1 cellular context compared by ENCODE assay signal in the genomic region with DNA sequence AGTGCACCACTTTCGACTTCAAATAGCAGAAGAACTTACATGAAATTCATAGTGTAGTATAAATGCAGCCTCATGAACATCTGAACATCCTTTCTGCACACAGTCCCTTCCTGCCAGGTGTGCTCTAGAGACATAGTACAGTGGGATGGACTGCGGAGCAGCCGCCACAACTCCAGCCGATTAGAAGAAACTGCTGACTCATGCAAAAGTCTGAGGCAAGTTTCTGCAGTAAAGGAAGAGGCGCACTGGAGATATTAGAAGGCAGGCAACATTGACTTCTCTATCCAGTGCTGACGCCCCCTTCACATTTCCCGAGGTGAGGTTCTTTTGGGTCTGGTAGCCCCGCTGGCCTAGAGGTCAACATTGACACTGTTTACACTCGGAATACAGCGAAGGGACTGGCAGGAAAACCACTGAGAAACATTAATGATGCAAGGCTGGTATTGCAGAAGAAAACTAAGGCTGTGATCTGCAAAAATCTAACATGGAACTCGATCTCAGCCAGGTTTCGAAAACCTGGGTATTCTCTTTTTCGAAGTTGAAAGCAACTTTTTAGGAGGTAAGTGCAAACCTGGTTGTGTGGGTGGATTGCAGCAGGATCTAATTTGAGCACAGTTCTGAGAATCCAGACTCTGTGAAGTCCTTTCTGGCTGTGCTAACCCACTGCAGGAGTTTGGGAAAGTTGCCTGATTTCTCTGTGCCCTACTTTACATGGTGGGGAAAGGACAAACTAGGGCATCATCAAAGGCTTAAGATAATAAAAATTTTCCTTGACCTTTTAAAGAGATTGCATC.
TF ChIP-seq lines count a peak whose summit lies in the region.

No MANE protein-coding gene starts in this region.

TF ChIP-seq in K562, 482 proteins besides CTCF, POLR2A, EP300 and RAD21 (continued from another document):
- TF ChIP-seq, protein P1, sequence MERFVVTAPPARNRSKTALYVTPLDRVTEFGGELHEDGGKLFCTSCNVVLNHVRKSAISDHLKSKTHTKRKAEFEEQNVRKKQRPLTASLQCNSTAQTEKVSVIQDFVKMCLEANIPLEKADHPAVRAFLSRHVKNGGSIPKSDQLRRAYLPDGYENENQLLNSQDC (CRISPR knock-in tag; IDR thresholded peaks at IDR 0.05): no peak
- TF ChIP-seq MED1 (CRISPR knock-in tag; IDR thresholded peaks at IDR 0.05; ENCODE audit: borderline replicate concordance) (no peak), RBM34 (IDR thresholded peaks at IDR 0.05; ENCODE audit: borderline replicate concordance, insufficient read depth, low read length) (no peak), SMARCB1 (IDR thresholded peaks at IDR 0.05; ENCODE audit: insufficient read length, low read depth) (no peak), NRF1 (conservative IDR thresholded peaks at IDR 0.05 in 1 of 2, IDR thresholded peaks at IDR 0.05 in 1 of 2) (0 out of 4 replicates have a peak, but pooled peaks of 1 of the 2 experiments have one; percentile 25), TAF9B (IDR thresholded peaks at IDR 0.05; ENCODE audit: partially characterized antibody) (peak; percentile 14), BACH1 (tag; IDR thresholded peaks at IDR 0.05) (peak; percentile 98), MYC (IDR thresholded peaks at IDR 0.05; ENCODE audit: low read depth, low read length) (peak; percentile 56), MYC (CRISPR knock-in tag; IDR thresholded peaks at IDR 0.05; ENCODE audit: borderline replicate concordance, low read depth) (no peak), SETDB1 (IDR thresholded peaks at IDR 0.05; ENCODE audit: low read length) (no peak), ZFPM2 (CRISPR knock-in tag; IDR thresholded peaks at IDR 0.05) (no peak), MAZ (CRISPR knock-in tag; conservative IDR thresholded peaks at IDR 0.05 in 1 of 2, IDR thresholded peaks at IDR 0.05 in 1 of 2) (no peak), SUPT5H (IDR thresholded peaks at IDR 0.05) (no peak), ZNF445 (CRISPR knock-in tag; IDR thresholded peaks at IDR 0.05; ENCODE audit: low read depth) (no peak)
- TF ChIP-seq, protein P2, sequence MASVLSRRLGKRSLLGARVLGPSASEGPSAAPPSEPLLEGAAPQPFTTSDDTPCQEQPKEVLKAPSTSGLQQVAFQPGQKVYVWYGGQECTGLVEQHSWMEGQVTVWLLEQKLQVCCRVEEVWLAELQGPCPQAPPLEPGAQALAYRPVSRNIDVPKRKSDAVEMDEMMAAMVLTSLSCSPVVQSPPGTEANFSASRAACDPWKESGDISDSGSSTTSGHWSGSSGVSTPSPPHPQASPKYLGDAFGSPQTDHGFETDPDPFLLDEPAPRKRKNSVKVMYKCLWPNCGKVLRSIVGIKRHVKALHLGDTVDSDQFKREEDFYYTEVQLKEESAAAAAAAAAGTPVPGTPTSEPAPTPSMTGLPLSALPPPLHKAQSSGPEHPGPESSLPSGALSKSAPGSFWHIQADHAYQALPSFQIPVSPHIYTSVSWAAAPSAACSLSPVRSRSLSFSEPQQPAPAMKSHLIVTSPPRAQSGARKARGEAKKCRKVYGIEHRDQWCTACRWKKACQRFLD (CRISPR knock-in tag; IDR thresholded peaks at IDR 0.05): peak; percentile 55; the same call in 1 of the 2 replicates
